Comparison of ENCODE assay signal across 7 cellular contexts in the genomic region with DNA sequence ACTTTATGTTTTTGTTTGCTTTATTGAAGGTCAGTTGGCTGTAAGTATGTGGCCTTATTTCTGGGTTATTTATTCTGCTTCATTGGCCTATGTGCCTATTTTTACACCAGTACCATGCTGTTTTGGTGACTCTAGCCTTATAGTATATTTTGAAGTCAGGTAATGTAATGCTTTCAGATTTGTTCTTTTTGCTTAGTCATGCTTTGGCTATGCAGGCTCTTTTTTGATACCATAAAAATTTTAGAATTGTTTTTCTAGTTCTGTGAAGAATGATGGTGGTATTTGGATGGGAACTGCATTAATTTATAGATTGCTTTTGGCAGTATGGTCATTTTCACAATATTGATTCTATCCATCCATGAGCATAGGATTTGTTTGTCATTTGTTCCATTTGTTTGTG.
"Had no signal": no experiment of that assay in that cellular context is flagged by ENCODE, and none has a peak within 500 bp of the region (broad histone marks: within the 10 kb centered on the region; RNA-seq: fewer than 3 reads in every experiment).

No MANE protein-coding gene starts in this region.

- DNase-seq: GM23248, GOT3, H9, HCEC 1CT, KG1 had no signal

- H3K4me3 ChIP-seq: GM23248 had no signal

- H3K27ac ChIP-seq: GM23248, HL-60 had no signal

- H3K9ac ChIP-seq: GM23248 had no signal

- H2AFZ ChIP-seq: GM23248 had no signal

- FAIRE-seq: H54 had no signal
